11 cellular contexts compared by ENCODE assay signal in the genomic region with DNA sequence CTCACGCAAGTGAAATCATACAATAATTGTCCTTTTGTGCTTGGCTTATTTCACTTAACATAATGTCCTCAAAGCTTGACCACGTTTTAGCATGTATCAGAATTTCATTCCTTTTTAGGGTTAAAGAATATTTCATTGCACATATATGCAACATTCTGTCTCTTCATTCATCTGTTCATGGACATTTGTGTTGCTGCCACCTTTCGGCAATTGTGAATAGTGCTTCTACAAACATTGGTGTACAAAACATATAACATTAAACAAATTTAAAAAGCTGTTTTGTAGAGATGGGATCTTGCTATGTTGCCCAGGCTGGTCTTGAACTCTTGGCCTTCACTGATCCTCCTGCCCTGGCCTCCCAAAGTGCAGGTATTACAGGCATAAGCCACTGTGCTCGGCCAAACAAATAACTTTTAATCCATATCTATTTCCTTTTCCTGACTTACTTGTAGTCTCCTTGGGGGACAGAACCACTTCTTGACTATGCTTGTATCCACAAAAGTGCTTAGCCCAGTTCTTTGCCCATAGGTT.
DNase-seq lines count a peak whose midpoint lies in the region; ATAC-seq and TF ChIP-seq lines count a peak whose summit lies in the region.
"Had no signal": no experiment of that assay in that cellular context is flagged by ENCODE, and none has a peak within 500 bp of the region (broad histone marks: within the 10 kb centered on the region; RNA-seq: fewer than 3 reads in every experiment).

No MANE protein-coding gene starts in this region.

- H3K27ac ChIP-seq in A673 (ENCODE audit: low read depth, low read length, poor library complexity, severe bottlenecking) = no peak overlapping the region
- H3K27ac ChIP-seq: parathyroid adenoma had no signal

- CTCF ChIA-PET in A673 (lab: Charles Lee) = interaction anchor here (0.6 to 1.3 kb wide), 5 partner anchors 15 to 147 kb away, joined by 3 to 4 read pairs (median 3); no protein-coding TSS in a partner anchor

- ATAC-seq in GM19035 (IDR thresholded peaks at IDR 0.05; ENCODE audit: unreplicated experiment) (no peak), GM19328 (IDR thresholded peaks at IDR 0.05; ENCODE audit: unreplicated experiment) (no peak)
- ATAC-seq: activated T-cell treated with anti-CD3 and anti-CD28 coated beads, Interleukin-2, amount 50 U/mL, for 72 hours; stimulated activated naive CD8-positive, alpha-beta T cell treated with anti-CD3 and anti-CD28 coated beads, Interleukin-15, amount 100 ng/mL, for 72 hours had no signal

- H3K4me3 ChIP-seq in A673 (ENCODE audit: low read depth, low read length, poor library complexity, severe bottlenecking) (no peak overlapping the region), epithelial cell of esophagus (ENCODE audit: low read length) (no peak overlapping the region)

- no peaks in the 10 kb centered on the region for H3K27me3 ChIP-seq in A673 (replicated peaks; ENCODE audit: insufficient read depth, low read depth, low read length, poor library complexity)

- no peaks in the 10 kb centered on the region for H3K36me3 ChIP-seq in A673 (ENCODE audit: insufficient read depth, low read length, poor library complexity, severe bottlenecking)

- intact Hi-C loops in A673 (cut with micrococcal nuclease; ENCODE audit: unreplicated experiment) = loop anchor here (5.0 kb wide), 1 partner anchor 99 kb away; no protein-coding TSS in a partner anchor

- POLR2A ChIA-PET in A673 (lab: Charles Lee; ENCODE audit: low non-redundant PET) = no interaction called here

- no peaks in the 10 kb centered on the region for H3K9me3 ChIP-seq in A673 (ENCODE audit: low read depth, low read length, poor library complexity, severe bottlenecking)

- no TSS peak for BruUV-seq in A673 (replicated peaks; lab: Mats Ljungman, UMichigan)

- DNase-seq in A673 (ENCODE audit: low spot score) (peak; percentile 50), GM03348 (ENCODE audit: low spot score) (peak; percentile 60), NCI-H1694 treated with DMSO at 0.1 percent for 48 hours (lab: John Stamatoyannopoulos, UW) (peak; percentile 62), epithelial cell of esophagus (ENCODE audit: low read depth) (peak; percentile 49), GM13976 (ENCODE audit: low spot score) (no peak), activated gamma-delta T cell (lab: John Stamatoyannopoulos, UW) (no peak)
- DNase-seq: activated T-cell treated with anti-CD3 and anti-CD28 coated beads, Interleukin-2, amount 50 U/mL, for 72 hours; stimulated activated naive CD8-positive, alpha-beta T cell treated with anti-CD3 and anti-CD28 coated beads, Interleukin-15, amount 100 ng/mL, for 72 hours had no signal

- H3K4me1 ChIP-seq in A673 (ENCODE audit: insufficient read depth, low read length, poor library complexity, severe bottlenecking) = no peaks in the 10 kb centered on the region
- H3K4me1 ChIP-seq: parathyroid adenoma had no signal

- in situ Hi-C loops in GM13976 (cut with MboI; ENCODE audit: low sequenced_read_pairs, unreplicated experiment) = no loop called here

- TF ChIP-seq CTCF in A673 (conservative IDR thresholded peaks at IDR 0.05; ENCODE audit: low read depth, low read length) = peak; percentile 59
- TF ChIP-seq CTCF in epithelial cell of esophagus (IDR thresholded peaks at IDR 0.05; ENCODE audit: insufficient read depth, low read depth, low read length, missing control alignments) = peak; percentile 47
- TF ChIP-seq CTCF in GM13976 (IDR thresholded peaks at IDR 0.05; ENCODE audit: borderline replicate concordance, control extremely low read depth, extremely low read depth, insufficient read depth, missing control alignments) = no peak

Comparison
In these comparisons a context has a peak if more than half of its experiments do, and no peak if none do; other contexts are left out.
1. DNase-seq: peak in A673 (single experiment), GM03348 (single experiment), NCI-H1694 treated with DMSO at 0.1 percent for 48 hours (single experiment) and epithelial cell of esophagus (single experiment); none in GM13976 (single experiment) and activated gamma-delta T cell (single experiment).